ENCODE assay signal across 9 cellular contexts in genomic region chr11:2772544-2773031, GRCh38.
DNase-seq lines count a peak whose midpoint lies in the region; ATAC-seq, FAIRE-seq and TF ChIP-seq lines count a peak whose summit lies in the region.
"Had no signal": no experiment of that assay in that cellular context is flagged by ENCODE, and none has a peak within 500 bp of the region (broad histone marks: within the 10 kb centered on the region; RNA-seq: fewer than 3 reads in every experiment).

No MANE protein-coding gene starts in this region.

- H3K27me3 Mint-ChIP-seq in osteocyte (ENCODE audit: unreplicated experiment), result peaks cover 22% of the 10 kb centered on the region
- H3K27me3 Mint-ChIP-seq: stimulated activated naive CD8-positive, alpha-beta T cell treated with anti-CD3 and anti-CD28 coated beads, Interleukin-15, Interleukin-2, amounts not matched to agents 100 ng/mL and 50 ng/mL, for 24 hours had no signal

- no peak overlapping the region for H3K27ac Mint-ChIP-seq in osteocyte (ENCODE audit: unreplicated experiment)
- H3K27ac Mint-ChIP-seq: stimulated activated naive CD8-positive, alpha-beta T cell treated with anti-CD3 and anti-CD28 coated beads, Interleukin-15, Interleukin-2, amounts not matched to agents 100 ng/mL and 50 ng/mL, for 24 hours had no signal

- FAIRE-seq in GM19239 (lab: Jason Lieb, UNC), result no peak

- no peaks in the 10 kb centered on the region for H3K9me3 Mint-ChIP-seq in osteocyte (ENCODE audit: unreplicated experiment)
- H3K9me3 Mint-ChIP-seq: stimulated activated naive CD8-positive, alpha-beta T cell treated with anti-CD3 and anti-CD28 coated beads, Interleukin-15, Interleukin-2, amounts not matched to agents 100 ng/mL and 50 ng/mL, for 24 hours had no signal

- ATAC-seq in GM21360 (IDR thresholded peaks at IDR 0.05; ENCODE audit: unreplicated experiment), result no peak

- TF ChIP-seq CTCF in GM12865 (IDR thresholded peaks at IDR 0.05; ENCODE audit: insufficient read depth, low read depth, low read length, missing control alignments) (no peak), osteocyte (IDR thresholded peaks at IDR 0.05) (no peak)

- H3K4me3 ChIP-seq in GM12865 (ENCODE audit: low read depth, low read length), result no peak overlapping the region

- no peak overlapping the region for H3K4me3 Mint-ChIP-seq in osteocyte (ENCODE audit: unreplicated experiment)
- H3K4me3 Mint-ChIP-seq: stimulated activated naive CD8-positive, alpha-beta T cell treated with anti-CD3 and anti-CD28 coated beads, Interleukin-15, Interleukin-2, amounts not matched to agents 100 ng/mL and 50 ng/mL, for 24 hours had no signal

- H3K36me3 Mint-ChIP-seq in osteocyte (ENCODE audit: unreplicated experiment), result no peaks in the 10 kb centered on the region

- H3K4me1 Mint-ChIP-seq in osteocyte (ENCODE audit: unreplicated experiment), result peaks cover 1% of the 10 kb centered on the region

- DNase-seq in GM12865 (ENCODE audit: low read depth) (peak; percentile 35), NCI-H226 (peak; percentile 37), astrocyte of the hippocampus (ENCODE audit: low read depth, low spot score) (peak; percentile 81), osteocyte (ENCODE audit: extremely low spot score, unreplicated experiment) (peak; percentile 71), nucleus accumbens (lab: John Stamatoyannopoulos, UW) (no peak), pons (ENCODE audit: low spot score) (no peak), GM19239 (ENCODE audit: insufficient read length, low spot score) (no peak)

Comparison
In these comparisons a context has a peak if more than half of its experiments do, and no peak if none do; other contexts are left out.
1. DNase-seq: peak in GM12865 (single experiment), NCI-H226 (single experiment), astrocyte of the hippocampus (single experiment) and osteocyte (single experiment); none in nucleus accumbens (0 of 56), pons (single experiment) and GM19239 (single experiment).